In genomic region chr7:157652954-157653826, GRCh38 we compare ENCODE assay signal across 25 cellular contexts.
"Had no signal": no experiment of that assay in that cellular context is flagged by ENCODE, and none has a peak within 500 bp of the region (broad histone marks: within the 10 kb centered on the region; RNA-seq: fewer than 3 reads in every experiment).

No MANE protein-coding gene starts in this region.

- H3K4me3 ChIP-seq: ascending aorta, colonic mucosa, dorsolateral prefrontal cortex, esophagus muscularis mucosa, hepatocyte, pancreas, SK-N-MC, testis had no signal

- H3K9me3 Mint-ChIP-seq: activated CD4-positive, alpha-beta T cell treated with anti-CD3 and anti-CD28 coated beads, Interleukin-2, amount 10 ng/mL, durations not matched to agents 7 days and 5 days; activated CD8-positive, alpha-beta T cell treated with anti-CD3 and anti-CD28 coated beads for 36 hours; activated T-helper 1 cell treated with anti-CD3 and anti-CD28 coated beads, Interleukin-12 subunit alpha, Interleukin-12 subunit beta, Interleukin-2, Interleukin-4 antibody, amounts not matched to agents 30 ng/mL and 10 ng/mL and 1 ng/mL, durations not matched to agents 14 hours and 24 hours and 36 hours; effector memory CD8-positive, alpha-beta T cell; naive thymus-derived CD4-positive, alpha-beta T cell; type B pancreatic cell had no signal

- H3K4me1 ChIP-seq: ascending aorta, colonic mucosa, esophagus muscularis mucosa, pancreas, testis had no signal

- H3K4me2 ChIP-seq: hepatocyte had no signal

- H3K27me3 Mint-ChIP-seq: activated CD4-positive, alpha-beta T cell treated with anti-CD3 and anti-CD28 coated beads, Interleukin-2, amount 10 ng/mL, durations not matched to agents 7 days and 5 days; activated CD8-positive, alpha-beta memory T cell treated with anti-CD3 and anti-CD28 coated beads, Interleukin-2, amount 10 ng/mL, durations not matched to agents 7 days and 5 days; activated CD8-positive, alpha-beta T cell treated with anti-CD3 and anti-CD28 coated beads for 36 hours; effector memory CD8-positive, alpha-beta T cell; naive thymus-derived CD4-positive, alpha-beta T cell; type B pancreatic cell had no signal

- H3K27ac ChIP-seq: ascending aorta, brain microvascular endothelial cell, colonic mucosa, dorsolateral prefrontal cortex, esophagus muscularis mucosa, hepatocyte, pancreas, SK-N-MC, testis, VCaP had no signal

- H3K9me3 ChIP-seq: ascending aorta, colonic mucosa, esophagus muscularis mucosa, pancreas, testis had no signal

- H3K4me3 Mint-ChIP-seq: activated CD4-positive, alpha-beta T cell treated with anti-CD3 and anti-CD28 coated beads, Interleukin-2, amount 10 ng/mL, durations not matched to agents 7 days and 5 days; activated CD8-positive, alpha-beta memory T cell treated with anti-CD3 and anti-CD28 coated beads, Interleukin-2, amount 10 ng/mL, durations not matched to agents 7 days and 5 days; activated CD8-positive, alpha-beta T cell treated with anti-CD3 and anti-CD28 coated beads for 36 hours; activated T-helper 1 cell treated with anti-CD3 and anti-CD28 coated beads, Interleukin-12 subunit alpha, Interleukin-12 subunit beta, Interleukin-2, Interleukin-4 antibody, amounts not matched to agents 30 ng/mL and 10 ng/mL and 1 ng/mL, durations not matched to agents 14 hours and 24 hours and 36 hours; effector memory CD8-positive, alpha-beta T cell; naive thymus-derived CD4-positive, alpha-beta T cell; type B pancreatic cell had no signal

- H3K4me1 Mint-ChIP-seq: activated CD4-positive, alpha-beta T cell treated with anti-CD3 and anti-CD28 coated beads, Interleukin-2, amount 10 ng/mL, durations not matched to agents 7 days and 5 days; activated CD8-positive, alpha-beta memory T cell treated with anti-CD3 and anti-CD28 coated beads, Interleukin-2, amount 10 ng/mL, durations not matched to agents 7 days and 5 days had no signal

- DNase-seq: activated CD4-positive, alpha-beta T cell treated with anti-CD3 and anti-CD28 coated beads, Interleukin-2, amount 10 ng/mL, durations not matched to agents 7 days and 5 days; activated CD4-positive, CD25-positive, alpha-beta regulatory T cell treated with anti-CD3 and anti-CD28 coated beads, Interleukin-2, amount 50 U/mL, for 72 hours; activated CD8-positive, alpha-beta memory T cell treated with anti-CD3 and anti-CD28 coated beads, Interleukin-2, amount 10 ng/mL, durations not matched to agents 7 days and 5 days; activated CD8-positive, alpha-beta T cell treated with anti-CD3 and anti-CD28 coated beads for 36 hours; activated gamma-delta T cell; activated naive CD4-positive, alpha-beta T cell treated with anti-CD3 and anti-CD28 coated beads, Interleukin-2, amount 50 U/mL, for 16 hours; brain microvascular endothelial cell; central memory CD4-positive, alpha-beta T cell; colonic mucosa; effector memory CD8-positive, alpha-beta T cell; glutamatergic neuron; mesendoderm; naive thymus-derived CD4-positive, alpha-beta T cell; right cardiac atrium; stimulated activated CD4-positive, alpha-beta T cell treated with anti-CD3 and anti-CD28 coated beads, Interleukin-1b, Interleukin-23, amount 100 ng/mL, for 48 hours; testis had no signal

- H3K27ac Mint-ChIP-seq: activated CD4-positive, alpha-beta T cell treated with anti-CD3 and anti-CD28 coated beads, Interleukin-2, amount 10 ng/mL, durations not matched to agents 7 days and 5 days; activated CD8-positive, alpha-beta memory T cell treated with anti-CD3 and anti-CD28 coated beads, Interleukin-2, amount 10 ng/mL, durations not matched to agents 7 days and 5 days; activated CD8-positive, alpha-beta T cell treated with anti-CD3 and anti-CD28 coated beads for 36 hours; activated T-helper 1 cell treated with anti-CD3 and anti-CD28 coated beads, Interleukin-12 subunit alpha, Interleukin-12 subunit beta, Interleukin-2, Interleukin-4 antibody, amounts not matched to agents 30 ng/mL and 10 ng/mL and 1 ng/mL, durations not matched to agents 14 hours and 24 hours and 36 hours; effector memory CD8-positive, alpha-beta T cell; type B pancreatic cell had no signal

- H3K36me3 ChIP-seq: ascending aorta, brain microvascular endothelial cell, colonic mucosa, esophagus muscularis mucosa, pancreas had no signal

- H3K27me3 ChIP-seq: ascending aorta, brain microvascular endothelial cell, colonic mucosa, dorsolateral prefrontal cortex, hepatocyte, pancreas, testis had no signal

- H2AFZ ChIP-seq: hepatocyte had no signal

- H3K36me3 Mint-ChIP-seq: activated CD8-positive, alpha-beta memory T cell treated with anti-CD3 and anti-CD28 coated beads, Interleukin-2, amount 10 ng/mL, durations not matched to agents 7 days and 5 days; naive thymus-derived CD4-positive, alpha-beta T cell; type B pancreatic cell had no signal
